8 cellular contexts compared by ENCODE assay signal in the genomic region with DNA sequence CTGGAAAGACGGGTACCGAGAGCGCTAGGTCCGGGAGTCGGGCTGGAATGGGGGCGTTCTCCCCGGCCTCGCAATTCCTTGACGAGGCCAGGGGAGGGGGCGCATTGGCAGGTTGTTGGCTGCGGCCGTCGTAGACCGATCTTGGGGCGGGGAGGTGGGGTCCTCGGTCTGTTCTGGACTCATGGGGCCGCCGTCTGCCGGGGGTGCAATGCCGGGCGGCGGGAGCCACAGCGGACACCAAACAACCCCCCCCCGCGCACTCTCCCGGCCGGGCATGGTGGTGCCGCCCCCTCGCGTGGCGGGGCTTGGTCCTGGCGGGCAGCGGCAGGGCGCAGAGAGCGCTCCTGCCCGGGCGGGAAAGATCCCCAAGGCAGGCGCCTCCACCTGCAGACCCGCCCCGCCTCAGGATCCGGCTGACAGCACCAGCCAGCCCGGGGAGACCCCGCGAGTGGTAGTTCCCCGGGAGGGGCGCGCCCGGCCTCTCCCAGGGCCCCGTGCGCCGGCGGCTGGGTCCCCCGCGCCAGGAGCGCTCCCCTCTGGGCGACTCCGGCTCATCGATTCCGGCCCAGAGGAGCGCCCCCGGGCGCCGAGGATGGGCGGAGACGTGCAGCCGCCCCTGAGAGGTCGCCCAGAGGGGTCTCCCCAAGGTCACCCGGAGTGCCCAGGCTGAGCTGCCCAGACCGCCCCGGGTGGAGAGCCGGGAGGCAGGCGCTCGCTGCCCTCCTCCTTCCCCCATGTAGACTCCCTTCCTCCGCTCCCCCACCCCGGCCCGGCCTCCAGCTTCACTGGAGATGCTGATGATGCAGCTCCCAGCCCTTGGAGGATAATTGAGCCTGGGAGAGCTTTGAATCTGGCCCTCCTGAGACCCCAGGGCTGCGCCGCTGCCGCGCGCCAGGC. TPM values are rescaled to one million over a fixed set of nuclear protein-coding genes. Genes with fewer than 3 reads are reported as not detected.
A peak's percentile ranks its signal among the peaks of the same experiment; 100 is the strongest.
DNase-seq lines count a peak whose midpoint lies in the region; ATAC-seq and TF ChIP-seq lines count a peak whose summit lies in the region.

No MANE protein-coding gene starts in this region.

- H3K4me3 ChIP-seq in right atrium auricular region: peak overlapping the region; percentile 56 to 70

- H3K36me3 ChIP-seq in right atrium auricular region: no peaks in the 10 kb centered on the region

- TF ChIP-seq CTCF in GM10266 (IDR thresholded peaks at IDR 0.05; ENCODE audit: control insufficient read depth, insufficient read depth, low read depth, missing control alignments) (peak; percentile 52), right atrium auricular region (IDR thresholded peaks at IDR 0.05) (no peak)

- peak overlapping the region; percentile 61 to 74 for H3K27ac ChIP-seq in right atrium auricular region

- intact Hi-C loops in sciatic nerve (cut with DNase I): no loop called here

- H3K4me1 ChIP-seq in right atrium auricular region: peaks cover 0 to 28% of the 10 kb centered on the region in 2 donors

- no peaks in the 10 kb centered on the region for H3K9me3 ChIP-seq in right atrium auricular region

- ATAC-seq in sciatic nerve (no peak), HG03039 (IDR thresholded peaks at IDR 0.05; ENCODE audit: unreplicated experiment) (no peak)

- peaks cover 5 to 8% of the 10 kb centered on the region in 2 donors for H3K27me3 ChIP-seq in right atrium auricular region

- DNase-seq in GM10266 (ENCODE audit: extremely low spot score): peak; percentile 52
- peak; percentile 14 to 55 for DNase-seq in NCI-H1930 (lab: John Stamatoyannopoulos, UW)
- DNase-seq in activated gamma-delta T cell treated with anti-CD3 and anti-CD28 coated beads, Interleukin-2, amount 50 U/mL, for 16 hours (ENCODE audit: low read depth): peak; percentile 17
- DNase-seq in right atrium auricular region (ENCODE audit: low spot score): no peak
- peak; percentile 54 for DNase-seq in sciatic nerve (ENCODE audit: low spot score)
- no peak for DNase-seq in islet precursor cell
- DNase-seq in glomerular visceral epithelial cell (ENCODE audit: extremely low spot score): no peak

RNA-seq across cellular contexts. Expression of a gene that starts 0.7 kb away (rescaled TPM):
- total RNA-seq in right atrium auricular region (1 to 10 TPM in 1 of 2 donors, under 1 TPM in 1; 0.96 to 6.6 TPM), sciatic nerve (7.5 TPM)

RNA-seq across cellular contexts. Expression of a gene that starts 57.9 kb away (rescaled TPM):
- total RNA-seq in right atrium auricular region: 1 to 10 TPM; 2.8 to 5.6 TPM
- total RNA-seq in sciatic nerve: 8.5 TPM

Comparison
In these comparisons a context has a peak if more than half of its experiments do, and no peak if none do; other contexts are left out.
1. DNase-seq: peak in GM10266 (single experiment), NCI-H1930 (2 of 2), activated gamma-delta T cell treated with anti-CD3 and anti-CD28 coated beads, Interleukin-2, amount 50 U/mL, for 16 hours (single experiment) and sciatic nerve (single experiment); none in right atrium auricular region (single experiment), islet precursor cell (single experiment) and glomerular visceral epithelial cell (single experiment).